Comparison of ENCODE assay signal across 21 cellular contexts in genomic region chr6:13009465-13009864, GRCh38.
"Had no signal": no experiment of that assay in that cellular context is flagged by ENCODE, and none has a peak within 500 bp of the region (broad histone marks: within the 10 kb centered on the region; RNA-seq: fewer than 3 reads in every experiment).

No MANE protein-coding gene starts in this region.

- DNase-seq: dermis blood vessel endothelial cell; effector memory CD4-positive, alpha-beta T cell; gastrocnemius medialis; head of caudate nucleus; kidney; mesenchymal stem cell; mucosa of descending colon; naive thymus-derived CD8-positive, alpha-beta T cell; nephron progenitor cell; posterior cingulate gyrus; psoas muscle; right cardiac atrium; sigmoid colon; stimulated activated CD4-positive, alpha-beta T cell treated with anti-CD3 and anti-CD28 coated beads, Interleukin-2, amount 100 ng/mL, for 24 hours; stimulated activated CD4-positive, alpha-beta T cell treated with anti-CD3 and anti-CD28 coated beads, Interleukin-4, amount 100 ng/mL, for 24 hours; stimulated activated naive CD4-positive, alpha-beta T cell treated with Interleukin-2 at 50 U/mL for 16 hours; stomach; testis; tibial artery had no signal

- ATAC-seq: gastrocnemius medialis; left lobe of liver; mucosa of descending colon; naive thymus-derived CD8-positive, alpha-beta T cell; psoas muscle; right cardiac atrium; stimulated activated effector memory CD8-positive, alpha-beta T cell treated with anti-CD3 and anti-CD28 coated beads, Interleukin-12 subunit alpha, Interleukin-12 subunit beta, amount 100 ng/mL, for 72 hours had no signal
